In the genomic region with DNA sequence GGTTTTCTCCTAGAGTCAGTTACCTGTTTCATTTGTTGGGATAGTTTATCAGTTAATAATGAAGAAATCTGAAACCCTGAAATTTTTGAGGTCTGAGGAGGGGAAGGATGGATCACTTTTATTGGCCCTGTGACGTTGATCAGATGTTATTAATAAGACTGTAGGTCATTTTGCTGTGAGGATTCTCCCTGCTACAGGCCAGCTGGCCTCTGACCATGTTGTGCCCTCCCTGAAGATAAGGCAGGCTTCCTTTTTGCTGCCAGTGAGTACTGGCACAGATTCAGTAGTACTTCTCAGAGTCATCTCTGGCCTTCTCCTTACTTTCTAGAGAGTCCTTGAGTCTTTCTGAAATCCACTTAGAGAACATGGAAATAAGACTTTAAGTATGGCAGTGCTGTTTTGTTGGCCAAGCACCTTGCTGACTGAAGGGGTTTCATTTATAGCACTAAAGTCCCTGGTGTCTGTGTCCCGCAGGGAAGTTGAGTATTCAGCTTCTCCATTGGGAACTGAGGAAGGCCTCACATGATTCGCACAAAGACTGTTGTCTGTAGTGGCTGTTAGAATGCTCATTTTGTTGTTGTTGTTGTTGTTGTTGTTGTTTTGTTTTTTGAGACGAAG, we compare ENCODE assay signal across 17 cellular contexts.
DNase-seq lines count a peak whose midpoint lies in the region; ATAC-seq and TF ChIP-seq lines count a peak whose summit lies in the region.
"Had no signal": no experiment of that assay in that cellular context is flagged by ENCODE, and none has a peak within 500 bp of the region (broad histone marks: within the 10 kb centered on the region; RNA-seq: fewer than 3 reads in every experiment).

No MANE protein-coding gene starts in this region.

- peak overlapping the region; percentile 72 for H3K4me2 ChIP-seq in neural progenitor cell

- TF ChIP-seq POLR2A in heart left ventricle (IDR thresholded peaks at IDR 0.05): no peak

- peaks cover 29% of the 10 kb centered on the region for H3F3A ChIP-seq in neural progenitor cell (ENCODE audit: low read depth)

- no peak overlapping the region for H3K9ac ChIP-seq in neural progenitor cell

- CTCF ChIA-PET in WTC11 (lab: Charles Lee): no interaction called here

- H3K9me3 Mint-ChIP-seq in WTC11 (no peaks in the 10 kb centered on the region), neural progenitor cell (no peaks in the 10 kb centered on the region)
- H3K9me3 Mint-ChIP-seq: CD14-positive monocyte had no signal

- POLR2A ChIA-PET in WTC11 (lab: Charles Lee): no interaction called here

- H3K27ac ChIP-seq in heart left ventricle (no peak overlapping the region), left ventricle myocardium inferior (replicated peaks) (no peak overlapping the region), neural progenitor cell (no peak overlapping the region)

- H3K36me3 ChIP-seq in heart left ventricle (peaks cover 0 to 6% (median 0%) of the 10 kb centered on the region in 9 donors), left ventricle myocardium inferior (no peaks in the 10 kb centered on the region), neural progenitor cell (no peaks in the 10 kb centered on the region)

- no peak overlapping the region for H3K4me3 ChIP-seq in heart left ventricle
- H3K4me3 ChIP-seq in left ventricle myocardium inferior: no peak overlapping the region
- H3K4me3 ChIP-seq in neural progenitor cell: no peak overlapping the region

- no peak for TF ChIP-seq CTCF in heart left ventricle (IDR thresholded peaks at IDR 0.05)
- no peak for TF ChIP-seq CTCF in left ventricle myocardium inferior (IDR thresholded peaks at IDR 0.05; ENCODE audit: borderline replicate concordance)
- no peak for TF ChIP-seq CTCF in WTC11 (IDR thresholded peaks at IDR 0.05)
- no peak for TF ChIP-seq CTCF in neural progenitor cell (IDR thresholded peaks at IDR 0.05)

- H4K20me1 ChIP-seq in neural progenitor cell (ENCODE audit: low read depth): peaks cover 59% of the 10 kb centered on the region

- H3K27me3 ChIP-seq in heart left ventricle (no peaks in the 10 kb centered on the region), left ventricle myocardium inferior (ENCODE audit: low read depth) (no peaks in the 10 kb centered on the region), neural progenitor cell (no peaks in the 10 kb centered on the region)

- H3K36me3 Mint-ChIP-seq in WTC11: peaks cover 11% of the 10 kb centered on the region
- peaks cover 10% of the 10 kb centered on the region for H3K36me3 Mint-ChIP-seq in neural progenitor cell

- H3K4me3 Mint-ChIP-seq in WTC11: no peak overlapping the region
- H3K4me3 Mint-ChIP-seq in neural progenitor cell: no peak overlapping the region
- H3K4me3 Mint-ChIP-seq: CD14-positive monocyte had no signal

- ATAC-seq in heart left ventricle: peak in 3 of 4 donors; percentile 34 to 66 (median 53)
- ATAC-seq in WTC11: no peak

- H3K27me3 Mint-ChIP-seq in WTC11 (ENCODE audit: low read depth): no peaks in the 10 kb centered on the region
- peaks cover 8% of the 10 kb centered on the region for H3K27me3 Mint-ChIP-seq in neural progenitor cell (ENCODE audit: insufficient read depth, low read depth)

- DNase-seq in heart left ventricle: no peak
- DNase-seq in left ventricle myocardium inferior: no peak
- DNase-seq in WTC11 (ENCODE audit: low spot score): no peak
- no peak for DNase-seq in neural progenitor cell (ENCODE audit: low spot score)
- DNase-seq in stimulated activated naive CD4-positive, alpha-beta T cell treated with Interleukin-2 at 50 U/mL for 16 hours (lab: John Stamatoyannopoulos, UW): no peak
- no peak for DNase-seq in stimulated activated CD8-positive, alpha-beta memory T cell treated with anti-CD3 and anti-CD28 coated beads, Interleukin-4, amount 100 ng/mL, for 48 hours
- DNase-seq in NCI-H510A treated with DMSO at 0.1 percent for 48 hours (lab: John Stamatoyannopoulos, UW): no peak
- DNase-seq: activated CD4-positive, alpha-beta T cell treated with anti-CD3 and anti-CD28 coated beads, Interleukin-2, amount 50 U/mL, for 4 hours; activated CD8-positive, alpha-beta memory T cell treated with anti-CD3 and anti-CD28 coated beads, Interleukin-2, amount 50 U/mL, for 4 hours; activated effector memory CD4-positive, alpha-beta T cell treated with anti-CD3 and anti-CD28 coated beads, Interleukin-2, amount 50 U/mL, for 16 hours; HCEC 1CT; head of caudate nucleus; mesenchymal stem cell; NCI-H1694 treated with DMSO at 0.1 percent for 48 hours; NCI-H526 treated with DMSO at 0.1 percent for 48 hours; right cardiac atrium had no signal

- peaks cover 0 to 53% (median 31%) of the 10 kb centered on the region in 12 donors for H3K4me1 ChIP-seq in heart left ventricle
- H3K4me1 ChIP-seq in left ventricle myocardium inferior: peaks cover 66% of the 10 kb centered on the region
- H3K4me1 ChIP-seq in neural progenitor cell: peaks cover 50% of the 10 kb centered on the region

- H3K4me1 Mint-ChIP-seq in WTC11: peaks cover 90% of the 10 kb centered on the region
- peaks cover 50% of the 10 kb centered on the region for H3K4me1 Mint-ChIP-seq in neural progenitor cell

- no peak overlapping the region for H2AFZ ChIP-seq in neural progenitor cell (replicated peaks)

- intact Hi-C loops in heart left ventricle (cut with DNase I): no loop called here
- intact Hi-C loops in left ventricle myocardium inferior (cut with micrococcal nuclease): no loop called here

- H3K79me2 ChIP-seq in neural progenitor cell (ENCODE audit: low read depth): peaks cover 96% of the 10 kb centered on the region

- WGBS in heart left ventricle, 4 donors: 76 to 85% (median 84%) methylated on average over 4 of the region's 4 CpGs

- H3K9me3 ChIP-seq in heart left ventricle (no peaks in the 10 kb centered on the region), left ventricle myocardium inferior (replicated peaks) (no peaks in the 10 kb centered on the region), neural progenitor cell (ENCODE audit: low read depth) (no peaks in the 10 kb centered on the region)

- peak overlapping the region; percentile 66; the same call in 1 of the 2 replicates for H3K27ac Mint-ChIP-seq in WTC11
- H3K27ac Mint-ChIP-seq in neural progenitor cell: no peak overlapping the region

TF ChIP-seq in WTC11, 78 proteins besides CTCF, POLR2A, EP300 and RAD21 (continues in another document):
- TF ChIP-seq OVOL2 (CRISPR knock-in tag; IDR thresholded peaks at IDR 0.05; ENCODE audit: borderline replicate concordance): no peak
- no peak for TF ChIP-seq NR1H2 (CRISPR knock-in tag; IDR thresholded peaks at IDR 0.05)
- no peak for TF ChIP-seq ZBTB21 (CRISPR knock-in tag; IDR thresholded peaks at IDR 0.05; ENCODE audit: borderline replicate concordance)
- TF ChIP-seq AR (CRISPR knock-in tag; IDR thresholded peaks at IDR 0.05): no peak
- TF ChIP-seq GABPB1 (CRISPR knock-in tag; IDR thresholded peaks at IDR 0.05): no peak
- no peak for TF ChIP-seq GTF2I (CRISPR knock-in tag; conservative IDR thresholded peaks at IDR 0.05)
- TF ChIP-seq, protein P1, sequence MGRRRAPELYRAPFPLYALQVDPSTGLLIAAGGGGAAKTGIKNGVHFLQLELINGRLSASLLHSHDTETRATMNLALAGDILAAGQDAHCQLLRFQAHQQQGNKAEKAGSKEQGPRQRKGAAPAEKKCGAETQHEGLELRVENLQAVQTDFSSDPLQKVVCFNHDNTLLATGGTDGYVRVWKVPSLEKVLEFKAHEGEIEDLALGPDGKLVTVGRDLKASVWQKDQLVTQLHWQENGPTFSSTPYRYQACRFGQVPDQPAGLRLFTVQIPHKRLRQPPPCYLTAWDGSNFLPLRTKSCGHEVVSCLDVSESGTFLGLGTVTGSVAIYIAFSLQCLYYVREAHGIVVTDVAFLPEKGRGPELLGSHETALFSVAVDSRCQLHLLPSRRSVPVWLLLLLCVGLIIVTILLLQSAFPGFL (CRISPR knock-in tag; IDR thresholded peaks at IDR 0.05; ENCODE audit: borderline replicate concordance): no peak
- no peak for TF ChIP-seq PRRX2 (CRISPR knock-in tag; IDR thresholded peaks at IDR 0.05)
- no peak for TF ChIP-seq SP1 (CRISPR knock-in tag; conservative IDR thresholded peaks at IDR 0.05)
- no peak for TF ChIP-seq MXD4 (CRISPR knock-in tag; IDR thresholded peaks at IDR 0.05; ENCODE audit: borderline replicate concordance)
- no peak for TF ChIP-seq USF2 (CRISPR knock-in tag; IDR thresholded peaks at IDR 0.05)
